2 cellular contexts compared by ENCODE assay signal in the genomic region with DNA sequence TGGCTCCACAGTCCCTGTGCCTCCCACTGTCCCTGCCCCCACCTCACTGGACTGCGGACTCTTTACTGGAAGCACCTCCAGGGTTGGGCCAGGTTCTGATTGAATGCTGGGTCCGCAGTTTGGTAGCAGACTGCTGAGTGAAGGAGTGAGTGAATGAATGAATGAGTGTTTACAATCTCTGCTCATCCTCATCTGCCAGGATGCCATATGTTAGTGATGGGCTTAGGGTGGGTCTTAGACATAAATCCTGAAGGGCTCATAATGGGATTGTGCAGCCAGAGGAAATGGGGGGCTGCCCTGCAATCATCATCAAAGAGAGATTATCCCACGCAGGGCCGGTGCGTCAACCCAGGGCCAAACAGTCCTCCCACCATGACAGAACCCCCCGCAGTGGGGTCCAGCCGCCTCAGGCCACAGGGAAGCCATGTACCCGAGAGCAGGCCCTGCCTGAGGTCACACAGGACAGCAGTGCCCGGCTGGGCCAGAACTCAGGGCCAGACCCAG.
TF ChIP-seq lines count a peak whose summit lies in the region.

No MANE protein-coding gene starts in this region.

TF ChIP-seq in GM23338, 12 proteins besides CTCF, POLR2A, EP300 and RAD21:
- TF ChIP-seq JUNB (IDR thresholded peaks at IDR 0.05; ENCODE audit: unreplicated experiment) (no peak), STAT1 (IDR thresholded peaks at IDR 0.05; ENCODE audit: unreplicated experiment) (no peak), EZH2 (IDR thresholded peaks at IDR 0.05; ENCODE audit: low read depth, unreplicated experiment) (no peak), POLR2AphosphoS5 (IDR thresholded peaks at IDR 0.05; ENCODE audit: low read depth) (no peak), CREB1 (CRISPR knock-in tag; IDR thresholded peaks at IDR 0.05; ENCODE audit: low read depth) (no peak), ZNF114 (CRISPR knock-in tag; IDR thresholded peaks at IDR 0.05) (no peak)
- TF ChIP-seq, protein P1, sequence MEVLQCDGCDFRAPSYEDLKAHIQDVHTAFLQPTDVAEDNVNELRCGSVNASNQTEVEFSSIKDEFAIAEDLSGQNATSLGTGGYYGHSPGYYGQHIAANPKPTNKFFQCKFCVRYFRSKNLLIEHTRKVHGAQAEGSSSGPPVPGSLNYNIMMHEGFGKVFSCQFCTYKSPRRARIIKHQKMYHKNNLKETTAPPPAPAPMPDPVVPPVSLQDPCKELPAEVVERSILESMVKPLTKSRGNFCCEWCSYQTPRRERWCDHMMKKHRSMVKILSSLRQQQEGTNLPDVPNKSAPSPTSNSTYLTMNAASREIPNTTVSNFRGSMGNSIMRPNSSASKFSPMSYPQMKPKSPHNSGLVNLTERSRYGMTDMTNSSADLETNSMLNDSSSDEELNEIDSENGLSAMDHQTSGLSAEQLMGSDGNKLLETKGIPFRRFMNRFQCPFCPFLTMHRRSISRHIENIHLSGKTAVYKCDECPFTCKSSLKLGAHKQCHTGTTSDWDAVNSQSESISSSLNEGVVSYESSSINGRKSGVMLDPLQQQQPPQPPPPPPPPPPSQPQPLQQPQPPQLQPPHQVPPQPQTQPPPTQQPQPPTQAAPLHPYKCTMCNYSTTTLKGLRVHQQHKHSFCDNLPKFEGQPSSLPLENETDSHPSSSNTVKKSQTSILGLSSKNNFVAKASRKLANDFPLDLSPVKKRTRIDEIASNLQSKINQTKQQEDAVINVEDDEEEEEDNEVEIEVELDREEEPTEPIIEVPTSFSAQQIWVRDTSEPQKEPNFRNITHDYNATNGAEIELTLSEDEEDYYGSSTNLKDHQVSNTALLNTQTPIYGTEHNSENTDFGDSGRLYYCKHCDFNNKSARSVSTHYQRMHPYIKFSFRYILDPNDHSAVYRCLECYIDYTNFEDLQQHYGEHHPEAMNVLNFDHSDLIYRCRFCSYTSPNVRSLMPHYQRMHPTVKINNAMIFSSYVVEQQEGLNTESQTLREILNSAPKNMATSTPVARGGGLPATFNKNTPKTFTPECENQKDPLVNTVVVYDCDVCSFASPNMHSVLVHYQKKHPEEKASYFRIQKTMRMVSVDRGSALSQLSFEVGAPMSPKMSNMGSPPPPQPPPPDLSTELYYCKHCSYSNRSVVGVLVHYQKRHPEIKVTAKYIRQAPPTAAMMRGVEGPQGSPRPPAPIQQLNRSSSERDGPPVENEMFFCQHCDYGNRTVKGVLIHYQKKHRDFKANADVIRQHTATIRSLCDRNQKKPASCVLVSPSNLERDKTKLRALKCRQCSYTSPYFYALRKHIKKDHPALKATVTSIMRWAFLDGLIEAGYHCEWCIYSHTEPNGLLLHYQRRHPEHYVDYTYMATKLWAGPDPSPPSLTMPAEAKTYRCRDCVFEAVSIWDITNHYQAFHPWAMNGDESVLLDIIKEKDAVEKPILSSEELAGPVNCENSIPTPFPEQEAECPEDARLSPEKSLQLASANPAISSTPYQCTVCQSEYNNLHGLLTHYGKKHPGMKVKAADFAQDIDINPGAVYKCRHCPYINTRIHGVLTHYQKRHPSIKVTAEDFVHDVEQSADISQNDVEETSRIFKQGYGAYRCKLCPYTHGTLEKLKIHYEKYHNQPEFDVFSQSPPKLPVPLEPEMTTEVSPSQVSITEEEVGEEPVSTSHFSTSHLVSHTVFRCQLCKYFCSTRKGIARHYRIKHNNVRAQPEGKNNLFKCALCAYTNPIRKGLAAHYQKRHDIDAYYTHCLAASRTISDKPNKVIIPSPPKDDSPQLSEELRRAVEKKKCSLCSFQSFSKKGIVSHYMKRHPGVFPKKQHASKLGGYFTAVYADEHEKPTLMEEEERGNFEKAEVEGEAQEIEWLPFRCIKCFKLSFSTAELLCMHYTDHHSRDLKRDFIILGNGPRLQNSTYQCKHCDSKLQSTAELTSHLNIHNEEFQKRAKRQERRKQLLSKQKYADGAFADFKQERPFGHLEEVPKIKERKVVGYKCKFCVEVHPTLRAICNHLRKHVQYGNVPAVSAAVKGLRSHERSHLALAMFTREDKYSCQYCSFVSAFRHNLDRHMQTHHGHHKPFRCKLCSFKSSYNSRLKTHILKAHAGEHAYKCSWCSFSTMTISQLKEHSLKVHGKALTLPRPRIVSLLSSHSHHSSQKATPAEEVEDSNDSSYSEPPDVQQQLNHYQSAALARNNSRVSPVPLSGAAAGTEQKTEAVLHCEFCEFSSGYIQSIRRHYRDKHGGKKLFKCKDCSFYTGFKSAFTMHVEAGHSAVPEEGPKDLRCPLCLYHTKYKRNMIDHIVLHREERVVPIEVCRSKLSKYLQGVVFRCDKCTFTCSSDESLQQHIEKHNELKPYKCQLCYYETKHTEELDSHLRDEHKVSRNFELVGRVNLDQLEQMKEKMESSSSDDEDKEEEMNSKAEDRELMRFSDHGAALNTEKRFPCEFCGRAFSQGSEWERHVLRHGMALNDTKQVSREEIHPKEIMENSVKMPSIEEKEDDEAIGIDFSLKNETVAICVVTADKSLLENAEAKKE (CRISPR knock-in tag; IDR thresholded peaks at IDR 0.05): no peak
TF ChIP-seq in GM23338: peak in this region for 0.

TF ChIP-seq in K562, 482 proteins besides CTCF, POLR2A, EP300 and RAD21:
- no peak for TF ChIP-seq TCF3 (CRISPR knock-in tag; IDR thresholded peaks at IDR 0.05)
- TF ChIP-seq SMAD2 (IDR thresholded peaks at IDR 0.05; ENCODE audit: low read depth, low read length): no peak
- TF ChIP-seq, protein P2, sequence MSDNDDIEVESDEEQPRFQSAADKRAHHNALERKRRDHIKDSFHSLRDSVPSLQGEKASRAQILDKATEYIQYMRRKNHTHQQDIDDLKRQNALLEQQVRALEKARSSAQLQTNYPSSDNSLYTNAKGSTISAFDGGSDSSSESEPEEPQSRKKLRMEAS (CRISPR knock-in tag; IDR thresholded peaks at IDR 0.05): no peak
- peak; percentile 41; the same call in 1 of the 2 replicates for TF ChIP-seq ZNF24 (IDR thresholded peaks at IDR 0.05)
